In the genomic region with DNA sequence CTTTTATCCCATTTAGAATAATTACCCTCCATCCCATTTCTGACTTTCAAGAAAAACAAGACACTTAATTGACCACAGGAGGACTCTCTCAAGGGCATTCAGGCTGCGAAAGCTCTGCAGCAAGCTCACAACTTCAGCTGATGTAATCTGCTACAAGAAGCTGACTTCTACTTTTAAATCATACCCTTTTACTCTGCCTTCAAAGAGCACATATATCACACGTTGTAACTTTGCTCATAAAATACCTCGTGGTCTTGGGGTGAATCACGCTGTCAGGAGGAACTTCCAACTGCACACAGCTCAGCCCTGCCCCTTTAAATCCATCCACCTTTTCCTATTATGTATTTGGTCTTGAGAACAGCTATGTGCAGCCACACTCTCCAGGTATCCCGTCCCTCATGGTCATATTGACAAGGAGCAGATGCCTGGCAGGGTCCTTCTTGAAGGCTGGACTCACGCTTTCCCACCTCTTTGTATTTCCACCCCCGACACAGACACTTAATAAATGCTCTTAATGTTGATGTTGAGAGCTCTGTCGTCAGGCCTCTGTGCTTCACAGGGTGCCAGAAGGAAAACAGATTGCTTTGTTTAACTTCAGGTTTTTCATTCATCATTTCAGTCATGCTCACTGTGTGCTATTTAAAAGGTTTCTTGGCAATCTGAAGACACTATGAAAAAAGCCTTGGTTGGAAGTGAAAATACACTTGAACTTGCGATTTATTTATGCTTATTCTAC, we compare ENCODE assay signal across 11 cellular contexts. TPM values are rescaled to one million over a fixed set of nuclear protein-coding genes. Genes with fewer than 3 reads are reported as not detected.
DNase-seq lines count a peak whose midpoint lies in the region; ATAC-seq, FAIRE-seq and TF ChIP-seq lines count a peak whose summit lies in the region.
"Had no signal": no experiment of that assay in that cellular context is flagged by ENCODE, and none has a peak within 500 bp of the region (broad histone marks: within the 10 kb centered on the region; RNA-seq: fewer than 3 reads in every experiment).

No MANE protein-coding gene starts in this region.

- H4K8ac ChIP-seq in mesenchymal stem cell (ENCODE audit: low read length): no peak overlapping the region

- TF ChIP-seq CTCF in BJ (IDR thresholded peaks at IDR 0.05; ENCODE audit: insufficient read depth, low read depth, low read length): no peak
- TF ChIP-seq CTCF in KMS-11 (conservative IDR thresholded peaks at IDR 0.05; ENCODE audit: low read depth, low read length): no peak
- no peak for TF ChIP-seq CTCF in astrocyte (IDR thresholded peaks at IDR 0.05; ENCODE audit: insufficient read depth, low read depth, low read length)

- peaks cover 17% of the 10 kb centered on the region for H3K4me1 Mint-ChIP-seq in astrocyte (ENCODE audit: low read depth, unreplicated experiment)
- H3K4me1 Mint-ChIP-seq in stimulated activated effector memory CD8-positive, alpha-beta T cell treated with anti-CD3 and anti-CD28 coated beads, Interleukin-12 subunit alpha, Interleukin-12 subunit beta, amount 100 ng/mL, for 72 hours: no peaks in the 10 kb centered on the region

- no peak overlapping the region for H2AK5ac ChIP-seq in mesenchymal stem cell (ENCODE audit: low read length, severe bottlenecking)

- 25% methylated on average over 7 of the region's 9 CpGs for WGBS in mesenchymal stem cell

- no peak overlapping the region for H3K14ac ChIP-seq in mesenchymal stem cell (ENCODE audit: low read length in 2 of 2)

- H3K9ac ChIP-seq in KMS-11 (no peak overlapping the region), astrocyte (ENCODE audit: low read length) (no peak overlapping the region), mesenchymal stem cell (ENCODE audit: low read length) (peak overlapping the region; percentile 13)

- H3K4ac ChIP-seq in mesenchymal stem cell (ENCODE audit: low read depth in 1 of 2, low read length in 2 of 2): no peak overlapping the region

- H2BK12ac ChIP-seq in mesenchymal stem cell (ENCODE audit: low read length in 2 of 2): no peak overlapping the region

- CTCF ChIA-PET in BJ (lab: Yijun Ruan, JAX): interaction anchor here (0.8 to 2.6 kb wide), 10 partner anchors 12 to 1696 kb away, joined by 3 to 12 read pairs (median 4); no protein-coding TSS in a partner anchor

- no peak for ATAC-seq in stimulated activated effector memory CD8-positive, alpha-beta T cell treated with anti-CD3 and anti-CD28 coated beads, Interleukin-12 subunit alpha, Interleukin-12 subunit beta, amount 100 ng/mL, for 72 hours
- ATAC-seq in HG02852 (IDR thresholded peaks at IDR 0.05; ENCODE audit: unreplicated experiment) (no peak), GM19035 (IDR thresholded peaks at IDR 0.05; ENCODE audit: unreplicated experiment) (no peak)

- H3K4me2 ChIP-seq in KMS-11 (peak overlapping the region; percentile 13; the same call in 1 of the 2 replicates), astrocyte (ENCODE audit: low read length) (no peak overlapping the region), mesenchymal stem cell (ENCODE audit: low read length, poor library complexity, severe bottlenecking) (no peak overlapping the region)

- no peaks in the 10 kb centered on the region for H3K27me3 Mint-ChIP-seq in astrocyte (ENCODE audit: low read depth, unreplicated experiment)
- H3K27me3 Mint-ChIP-seq: CD8-positive, alpha-beta memory T cell had no signal

- H3K4me3 Mint-ChIP-seq in astrocyte (ENCODE audit: unreplicated experiment): no peak overlapping the region
- H3K4me3 Mint-ChIP-seq in stimulated activated effector memory CD8-positive, alpha-beta T cell treated with anti-CD3 and anti-CD28 coated beads, Interleukin-12 subunit alpha, Interleukin-12 subunit beta, amount 100 ng/mL, for 72 hours: no peak overlapping the region
- H3K4me3 Mint-ChIP-seq: CD8-positive, alpha-beta memory T cell had no signal

- FAIRE-seq in astrocyte (lab: Jason Lieb, UNC): no peak
- FAIRE-seq: GM18507 had no signal

- H2AFZ ChIP-seq in KMS-11 (ENCODE audit: low read depth) (no peak overlapping the region), astrocyte (ENCODE audit: low read depth, low read length) (peak overlapping the region; percentile 37), mesenchymal stem cell (ENCODE audit: low read depth, low read length) (no peak overlapping the region)

- POLR2A ChIA-PET in BJ (lab: Charles Lee): no interaction called here

- no peaks in the 10 kb centered on the region for H3K79me1 ChIP-seq in mesenchymal stem cell (replicated peaks; ENCODE audit: low read length, poor library complexity, severe bottlenecking)

- DNase-seq in BJ (ENCODE audit: low read depth): peak; percentile 66
- peak; percentile 26 for DNase-seq in astrocyte (ENCODE audit: low read depth)
- DNase-seq in mesenchymal stem cell: peak; percentile 73
- DNase-seq in stimulated activated effector memory CD8-positive, alpha-beta T cell treated with anti-CD3 and anti-CD28 coated beads, Interleukin-12 subunit alpha, Interleukin-12 subunit beta, amount 100 ng/mL, for 72 hours (ENCODE audit: low spot score in 2 of 2): no peak
- DNase-seq in ACHN: no peak
- DNase-seq: CD8-positive, alpha-beta memory T cell; colonic mucosa had no signal

- no peak overlapping the region for H3K27ac ChIP-seq in KMS-11
- H3K27ac ChIP-seq in astrocyte (ENCODE audit: low read depth, low read length): no peak overlapping the region
- H3K27ac ChIP-seq in mesenchymal stem cell (ENCODE audit: low read length, poor library complexity, severe bottlenecking): no peak overlapping the region
- H3K27ac ChIP-seq: colonic mucosa had no signal

- H3K27me3 ChIP-seq in BJ (ENCODE audit: control insufficient read depth, insufficient read depth, low read length) (no peaks in the 10 kb centered on the region), KMS-11 (ENCODE audit: insufficient read depth, low read depth) (no peaks in the 10 kb centered on the region), astrocyte (ENCODE audit: insufficient read depth, low read length) (no peaks in the 10 kb centered on the region), mesenchymal stem cell (ENCODE audit: control insufficient read depth in 1 of 2, insufficient read depth in 1 of 2, low read length in 2 of 2) (no peaks in the 10 kb centered on the region)
- H3K27me3 ChIP-seq: colonic mucosa had no signal

- H2BK15ac ChIP-seq in mesenchymal stem cell (ENCODE audit: low read depth, poor library complexity, severe bottlenecking): no peak overlapping the region

- no peak overlapping the region for H2BK120ac ChIP-seq in mesenchymal stem cell (ENCODE audit: low read depth, low read length)

- H3K36me3 ChIP-seq in BJ (ENCODE audit: control insufficient read depth, insufficient read depth, low read length) (no peaks in the 10 kb centered on the region), KMS-11 (ENCODE audit: insufficient read depth) (no peaks in the 10 kb centered on the region), astrocyte (ENCODE audit: insufficient read depth, low read length) (no peaks in the 10 kb centered on the region), mesenchymal stem cell (ENCODE audit: control insufficient read depth in 1 of 2, insufficient read depth in 2 of 2, low read depth in 1 of 2, low read length in 2 of 2) (no peaks in the 10 kb centered on the region)
- H3K36me3 ChIP-seq: colonic mucosa had no signal

- H3K27ac Mint-ChIP-seq in astrocyte (ENCODE audit: unreplicated experiment): peak overlapping the region; percentile 79
- H3K27ac Mint-ChIP-seq in stimulated activated effector memory CD8-positive, alpha-beta T cell treated with anti-CD3 and anti-CD28 coated beads, Interleukin-12 subunit alpha, Interleukin-12 subunit beta, amount 100 ng/mL, for 72 hours: no peak overlapping the region

- H3K4me1 ChIP-seq in KMS-11 (ENCODE audit: low read depth, poor library complexity, severe bottlenecking) (peaks cover 21% of the 10 kb centered on the region), astrocyte (ENCODE audit: insufficient read depth, low read length) (no peaks in the 10 kb centered on the region), mesenchymal stem cell (ENCODE audit: control insufficient read depth, insufficient read depth, low read depth, low read length) (peaks cover 4% of the 10 kb centered on the region)
- H3K4me1 ChIP-seq: colonic mucosa had no signal

- no peaks in the 10 kb centered on the region for H3K9me3 Mint-ChIP-seq in astrocyte (ENCODE audit: unreplicated experiment)
- no peaks in the 10 kb centered on the region for H3K9me3 Mint-ChIP-seq in stimulated activated effector memory CD8-positive, alpha-beta T cell treated with anti-CD3 and anti-CD28 coated beads, Interleukin-12 subunit alpha, Interleukin-12 subunit beta, amount 100 ng/mL, for 72 hours
- H3K9me3 Mint-ChIP-seq: CD8-positive, alpha-beta memory T cell had no signal

- H4K20me1 ChIP-seq in KMS-11 (ENCODE audit: insufficient read depth) (no peaks in the 10 kb centered on the region), astrocyte (ENCODE audit: insufficient read depth, low read length) (no peaks in the 10 kb centered on the region)

- no peaks in the 10 kb centered on the region for H3K36me3 Mint-ChIP-seq in astrocyte (ENCODE audit: low read depth, unreplicated experiment)
- no peaks in the 10 kb centered on the region for H3K36me3 Mint-ChIP-seq in stimulated activated effector memory CD8-positive, alpha-beta T cell treated with anti-CD3 and anti-CD28 coated beads, Interleukin-12 subunit alpha, Interleukin-12 subunit beta, amount 100 ng/mL, for 72 hours
- H3K36me3 Mint-ChIP-seq: CD8-positive, alpha-beta memory T cell had no signal

- H4K91ac ChIP-seq in mesenchymal stem cell (ENCODE audit: low read length): no peak overlapping the region

- no peak overlapping the region for H3K23ac ChIP-seq in mesenchymal stem cell (ENCODE audit: low read length in 2 of 2)

- H3K18ac ChIP-seq in mesenchymal stem cell (ENCODE audit: low read depth in 1 of 2, low read length in 2 of 2): no peak overlapping the region

- no peak overlapping the region for H2BK5ac ChIP-seq in mesenchymal stem cell (ENCODE audit: low read depth, low read length, poor library complexity, severe bottlenecking)

- H3K4me3 ChIP-seq in BJ (ENCODE audit: low read depth, low read length): no peak overlapping the region
- no peak overlapping the region for H3K4me3 ChIP-seq in KMS-11 (IDR thresholded peaks at IDR 0.05; ENCODE audit: insufficient read depth, low read depth, low read length)
- no peak overlapping the region for H3K4me3 ChIP-seq in astrocyte (ENCODE audit: insufficient read depth, low read depth, low read length)
- no peak overlapping the region for H3K4me3 ChIP-seq in mesenchymal stem cell (ENCODE audit: insufficient read depth in 1 of 2, low read depth in 1 of 2, low read length in 2 of 2)
- H3K4me3 ChIP-seq: colonic mucosa had no signal

- H3K79me2 ChIP-seq in KMS-11 (ENCODE audit: insufficient read depth, low read depth) (no peaks in the 10 kb centered on the region), astrocyte (ENCODE audit: insufficient read depth, low read length) (no peaks in the 10 kb centered on the region)

- in situ Hi-C loops in ACHN (cut with HindIII; ENCODE audit: low pct_ligation_motif_present, low pct_unique_long_range_greater_than_20kb, low sequenced_read_pairs): loop anchor here (25.0 kb wide), 1 partner anchor 577 kb away; a partner anchor contains a TSS

- H3K9me3 ChIP-seq in astrocyte (ENCODE audit: insufficient read depth, low read depth, low read length) (no peaks in the 10 kb centered on the region), mesenchymal stem cell (ENCODE audit: control insufficient read depth, low read length) (no peaks in the 10 kb centered on the region)
- H3K9me3 ChIP-seq: colonic mucosa had no signal

RNA-seq across cellular contexts. Expression of a gene that starts 47.6 kb away (rescaled TPM):
- 0.15 and 0.60 TPM in 2 replicates for polyA plus RNA-seq in BJ (2011; rRNA removed)
- polyA minus RNA-seq in BJ (2011; rRNA and poly(A)+ RNA removed): not detected in 2 replicates
- 4.9 and 8.0 TPM in 2 replicates for total RNA-seq in astrocyte
- 2.7 TPM for polyA plus RNA-seq in mesenchymal stem cell (2013, experiment 1 of 2)
- 2.5 TPM for polyA plus RNA-seq in mesenchymal stem cell (2013, experiment 2 of 2)

Comparison
In these comparisons a context has a peak if more than half of its experiments do, and no peak if none do; other contexts are left out.
1. DNase-seq: peak in BJ (single experiment), astrocyte (single experiment) and mesenchymal stem cell (single experiment); none in stimulated activated effector memory CD8-positive, alpha-beta T cell treated with anti-CD3 and anti-CD28 coated beads, Interleukin-12 subunit alpha, Interleukin-12 subunit beta, amount 100 ng/mL, for 72 hours (0 of 2) and ACHN (single experiment).